ENCODE assay signal across 1 cellular context in genomic region chr3:10248184-10248983, GRCh38.
TF ChIP-seq lines count a peak whose summit lies in the region.

Gene TATDN2, plus strand, starts transcription at chr3:10248459. Its CDS starts 742 bp downstream, at chr3:10249201.

TF ChIP-seq in A549, 52 proteins besides CTCF, POLR2A, EP300 and RAD21 (continued from another document):
- TF ChIP-seq PBX3 (IDR thresholded peaks at IDR 0.05) (no peak), TFCP2L1 (CRISPR knock-in tag; IDR thresholded peaks at IDR 0.05) (no peak), TP53 (CRISPR knock-in tag; IDR thresholded peaks at IDR 0.05) (no peak), SMC3 (IDR thresholded peaks at IDR 0.05) (no peak), MAX (IDR thresholded peaks at IDR 0.05) (peak; percentile 93), EHMT2 (IDR thresholded peaks at IDR 0.05; ENCODE audit: low read depth) (no peak), RARB (CRISPR knock-in tag; IDR thresholded peaks at IDR 0.05) (no peak), HOXB13 (CRISPR knock-in tag; IDR thresholded peaks at IDR 0.05; ENCODE audit: low read depth) (0 out of 2 replicates have a peak, but pooled peaks have one; percentile 14), CBX8 (IDR thresholded peaks at IDR 0.05) (no peak), HEYL (CRISPR knock-in tag; IDR thresholded peaks at IDR 0.05) (no peak), NR3C1 (IDR thresholded peaks at IDR 0.05) (no peak), JUN (IDR thresholded peaks at IDR 0.05) (peak in 1 of 2 experiments; percentile 78; a peak in 3 of 5 replicates), SREBF2 (IDR thresholded peaks at IDR 0.05) (no peak), POLR2AphosphoS2 (conservative IDR thresholded peaks at IDR 0.05; ENCODE audit: low read length) (no peak), KDM1A (IDR thresholded peaks at IDR 0.05; ENCODE audit: low read depth) (no peak), CHD4 (IDR thresholded peaks at IDR 0.05; ENCODE audit: borderline replicate concordance) (peak; percentile 87; the same call in 1 of the 2 replicates), CEBPB (IDR thresholded peaks at IDR 0.05) (no peak), FOXS1 (CRISPR knock-in tag; IDR thresholded peaks at IDR 0.05) (no peak), ESRRA (IDR thresholded peaks at IDR 0.05; ENCODE audit: borderline replicate concordance, low read length) (no peak), FOSL2 (IDR thresholded peaks at IDR 0.05) (no peak), FOSL2 (CRISPR knock-in tag; IDR thresholded peaks at IDR 0.05) (no peak), ATOH8 (CRISPR knock-in tag; IDR thresholded peaks at IDR 0.05; ENCODE audit: low read depth) (no peak; the same call in 1 of the 2 replicates), RFX5 (IDR thresholded peaks at IDR 0.05) (peak; percentile 18; the same call in 1 of the 2 replicates), HOXB5 (CRISPR knock-in tag; IDR thresholded peaks at IDR 0.05) (peak; percentile 64; the same call in 1 of the 2 replicates), EHF (CRISPR knock-in tag; IDR thresholded peaks at IDR 0.05) (no peak), ZNF302 (CRISPR knock-in tag; IDR thresholded peaks at IDR 0.05) (no peak), NPAS2 (CRISPR knock-in tag; IDR thresholded peaks at IDR 0.05; ENCODE audit: borderline replicate concordance) (no peak), FOSB (CRISPR knock-in tag; IDR thresholded peaks at IDR 0.05) (no peak), HDAC2 (IDR thresholded peaks at IDR 0.05) (no peak), MAFK (IDR thresholded peaks at IDR 0.05; ENCODE audit: partially characterized antibody) (no peak), PHF8 (IDR thresholded peaks at IDR 0.05; ENCODE audit: borderline replicate concordance, low read depth) (peak; percentile 94), ZFP36 (IDR thresholded peaks at IDR 0.05; ENCODE audit: borderline replicate concordance, partially characterized antibody) (no peak), HMGXB4 (CRISPR knock-in tag; IDR thresholded peaks at IDR 0.05; ENCODE audit: borderline replicate concordance) (no peak), CHD2 (IDR thresholded peaks at IDR 0.05; ENCODE audit: low read length, partially characterized antibody) (no peak), ZC3H11A (IDR thresholded peaks at IDR 0.05) (no peak), HES2 (IDR thresholded peaks at IDR 0.05) (no peak)
TF ChIP-seq in A549: peak in this region for 10.
